In genomic region chr12:46206471-46206870, GRCh38 we compare ENCODE assay signal across 27 cellular contexts.
A peak's percentile ranks its signal among the peaks of the same experiment; 100 is the strongest.
DNase-seq lines count a peak whose midpoint lies in the region; ATAC-seq and TF ChIP-seq lines count a peak whose summit lies in the region.
"Had no signal": no experiment of that assay in that cellular context is flagged by ENCODE, and none has a peak within 500 bp of the region (broad histone marks: within the 10 kb centered on the region; RNA-seq: fewer than 3 reads in every experiment).

No MANE protein-coding gene starts in this region.

- H3K4me1 Mint-ChIP-seq in activated naive CD4-positive, alpha-beta T cell treated with anti-CD3 and anti-CD28 coated beads, Interleukin-2, amount 10 ng/mL, durations not matched to agents 7 days and 5 days: peaks cover 40% of the 10 kb centered on the region
- H3K4me1 Mint-ChIP-seq in H9: peaks cover 31 to 40% of the 10 kb centered on the region in 2 experiments
- peaks cover 28% of the 10 kb centered on the region for H3K4me1 Mint-ChIP-seq in activated naive CD8-positive, alpha-beta T cell treated with anti-CD3 and anti-CD28 coated beads, Interleukin-2, amount 10 ng/mL, durations not matched to agents 7 days and 5 days

- no peak overlapping the region for H3K4me3 Mint-ChIP-seq in activated naive CD4-positive, alpha-beta T cell treated with anti-CD3 and anti-CD28 coated beads, Interleukin-2, amount 10 ng/mL, durations not matched to agents 7 days and 5 days
- H3K4me3 Mint-ChIP-seq in H9: no peak overlapping the region
- H3K4me3 Mint-ChIP-seq in activated naive CD8-positive, alpha-beta T cell treated with anti-CD3 and anti-CD28 coated beads, Interleukin-2, amount 10 ng/mL, durations not matched to agents 7 days and 5 days: no peak overlapping the region
- H3K4me3 Mint-ChIP-seq: nephron progenitor cell had no signal

- no peak overlapping the region for H2BK12ac ChIP-seq in H9 (ENCODE audit: insufficient read length, low read depth, low read length)

- no peak overlapping the region for H3K9ac ChIP-seq in H9 (ENCODE audit: extremely low read depth, insufficient read length, low read length)

- no peaks in the 10 kb centered on the region for H3K9me3 Mint-ChIP-seq in activated naive CD4-positive, alpha-beta T cell treated with anti-CD3 and anti-CD28 coated beads, Interleukin-2, amount 10 ng/mL, durations not matched to agents 7 days and 5 days
- no peaks in the 10 kb centered on the region for H3K9me3 Mint-ChIP-seq in H9
- H3K9me3 Mint-ChIP-seq in activated naive CD8-positive, alpha-beta T cell treated with anti-CD3 and anti-CD28 coated beads, Interleukin-2, amount 10 ng/mL, durations not matched to agents 7 days and 5 days: no peaks in the 10 kb centered on the region
- H3K9me3 Mint-ChIP-seq: nephron progenitor cell had no signal

- no peak overlapping the region for H3K14ac ChIP-seq in H9 (ENCODE audit: insufficient read depth, low read length)

- no peak overlapping the region for H3K4ac ChIP-seq in H9 (ENCODE audit: low read depth, low read length)

- no peak overlapping the region for H2BK5ac ChIP-seq in H9 (ENCODE audit: insufficient read length, low read length)

- H3K9me3 ChIP-seq in H9 (ENCODE audit: control insufficient read depth, low read depth, low read length): no peaks in the 10 kb centered on the region
- H3K9me3 ChIP-seq: ovary, transverse colon had no signal

- H2AK5ac ChIP-seq in H9 (ENCODE audit: insufficient read length, low read length): no peak overlapping the region

- peaks cover 3% of the 10 kb centered on the region; the same call in 1 of the 2 replicates for H3K79me2 ChIP-seq in H9 (ENCODE audit: insufficient read depth, low read length)

- no peak overlapping the region for H2BK20ac ChIP-seq in H9 (ENCODE audit: low read depth, low read length, poor library complexity, severe bottlenecking)

- H4K91ac ChIP-seq in H9 (ENCODE audit: insufficient read length, low read depth, low read length): no peak overlapping the region

- no peaks in the 10 kb centered on the region for H3K27me3 ChIP-seq in H9 (ENCODE audit: insufficient read depth, low read length)
- H3K27me3 ChIP-seq: ovary, transverse colon had no signal

- no peak overlapping the region for H2BK120ac ChIP-seq in H9 (ENCODE audit: low read depth, low read length, poor library complexity, severe bottlenecking)

- H2BK15ac ChIP-seq in H9 (ENCODE audit: low read depth, low read length): no peak overlapping the region

- no peak for TF ChIP-seq CTCF in H9 (conservative IDR thresholded peaks at IDR 0.05)

- no peak overlapping the region for H4K5ac ChIP-seq in H9 (ENCODE audit: insufficient read length, low read depth, low read length)

- no peak overlapping the region for H3K4me2 ChIP-seq in H9 (ENCODE audit: insufficient read depth, insufficient read length, low read length)

- POLR2A ChIA-PET in activated naive CD8-positive, alpha-beta T cell treated with anti-CD3 and anti-CD28 coated beads, Interleukin-2, amount 10 ng/mL, durations not matched to agents 7 days and 5 days (lab: Charles Lee): interaction anchor here (0.7 to 1.4 kb wide), 2 partner anchors 32 to 57 kb away, joined by 4 read pairs; no protein-coding TSS in a partner anchor

- H4K20me1 ChIP-seq in H9 (ENCODE audit: control insufficient read depth, insufficient read depth, insufficient read length): no peaks in the 10 kb centered on the region

- no peak overlapping the region for H2AFZ ChIP-seq in H9 (ENCODE audit: low read length)

- no peaks in the 10 kb centered on the region for H3K27me3 Mint-ChIP-seq in activated naive CD4-positive, alpha-beta T cell treated with anti-CD3 and anti-CD28 coated beads, Interleukin-2, amount 10 ng/mL, durations not matched to agents 7 days and 5 days
- H3K27me3 Mint-ChIP-seq in H9 (ENCODE audit: low read depth): no peaks in the 10 kb centered on the region
- no peaks in the 10 kb centered on the region for H3K27me3 Mint-ChIP-seq in activated naive CD8-positive, alpha-beta T cell treated with anti-CD3 and anti-CD28 coated beads, Interleukin-2, amount 10 ng/mL, durations not matched to agents 7 days and 5 days

- peaks cover 4% of the 10 kb centered on the region for H3K4me1 ChIP-seq in H9 (ENCODE audit: insufficient read depth, low read length)

- no peak overlapping the region for H3T11ph ChIP-seq in H9 (ENCODE audit: low read length)

- CTCF ChIA-PET in activated naive CD4-positive, alpha-beta T cell treated with anti-CD3 and anti-CD28 coated beads, Interleukin-2, amount 10 ng/mL, durations not matched to agents 7 days and 5 days (lab: Charles Lee): no interaction called here

- H3K56ac ChIP-seq in H9 (ENCODE audit: insufficient read length, low read depth, low read length): no peak overlapping the region

- no peak for ATAC-seq in activated naive CD8-positive, alpha-beta T cell treated with anti-CD3 and anti-CD28 coated beads, Interleukin-2, amount 10 ng/mL, durations not matched to agents 7 days and 5 days (ENCODE audit: low read depth)
- ATAC-seq: activated CD4-positive, CD25-positive, alpha-beta regulatory T cell treated with anti-CD3 and anti-CD28 coated beads, Interleukin-2, amount 50 U/mL, for 24 hours; left ventricle myocardium superior; right cardiac atrium had no signal

- H3K27ac Mint-ChIP-seq in activated naive CD4-positive, alpha-beta T cell treated with anti-CD3 and anti-CD28 coated beads, Interleukin-2, amount 10 ng/mL, durations not matched to agents 7 days and 5 days: peak overlapping the region; percentile 11
- peak overlapping the region in 2 of 3 experiments; percentile 2 to 88; a peak in 3 of 7 replicates for H3K27ac Mint-ChIP-seq in H9
- peak overlapping the region; percentile 47 for H3K27ac Mint-ChIP-seq in activated naive CD8-positive, alpha-beta T cell treated with anti-CD3 and anti-CD28 coated beads, Interleukin-2, amount 10 ng/mL, durations not matched to agents 7 days and 5 days
- H3K27ac Mint-ChIP-seq: nephron progenitor cell had no signal

- H3K23ac ChIP-seq in H9 (ENCODE audit: insufficient read length, low read depth, low read length): no peak overlapping the region

- H4K8ac ChIP-seq in H9 (replicated peaks; ENCODE audit: insufficient read length, low read depth, low read length): no peak overlapping the region

- no peaks in the 10 kb centered on the region for H3K23me2 ChIP-seq in H9 (ENCODE audit: insufficient read length, low read depth, low read length, poor library complexity, severe bottlenecking)

- H3K27ac ChIP-seq in H9 (ENCODE audit: insufficient read length, low read depth, low read length): no peak overlapping the region
- H3K27ac ChIP-seq: coronary artery, ovary had no signal

- H3K36me3 Mint-ChIP-seq in activated naive CD4-positive, alpha-beta T cell treated with anti-CD3 and anti-CD28 coated beads, Interleukin-2, amount 10 ng/mL, durations not matched to agents 7 days and 5 days: peaks cover 86% of the 10 kb centered on the region
- peaks cover 65 to 90% (median 86%) of the 10 kb centered on the region in 3 experiments; a peak in 6 of 7 replicates for H3K36me3 Mint-ChIP-seq in H9 (ENCODE audit: insufficient read depth in 1 of 3, low read depth in 3 of 3)
- H3K36me3 Mint-ChIP-seq in activated naive CD8-positive, alpha-beta T cell treated with anti-CD3 and anti-CD28 coated beads, Interleukin-2, amount 10 ng/mL, durations not matched to agents 7 days and 5 days: peaks cover 53% of the 10 kb centered on the region

- WGBS in H9 (ENCODE audit: extremely low coverage, insufficient read length, low lambda C conversion rate): no CpG with 5 or more reads among the region's 3 CpGs

- DNase-seq in activated naive CD4-positive, alpha-beta T cell treated with anti-CD3 and anti-CD28 coated beads, Interleukin-2, amount 10 ng/mL, durations not matched to agents 7 days and 5 days: no peak
- DNase-seq in activated naive CD4-positive, alpha-beta T cell treated with anti-CD3 and anti-CD28 coated beads, Interleukin-2, amount 50 U/mL, for 16 hours: no peak
- DNase-seq in H9 (no peak), retina (peak; percentile 20), NCI-H2081 (lab: John Stamatoyannopoulos, UW) (no peak), NCI-H524 treated with DMSO at 0.1 percent for 48 hours (lab: John Stamatoyannopoulos, UW) (no peak), SKM-1 (lab: John Stamatoyannopoulos, UW; ENCODE audit: unreplicated experiment) (no peak)
- no peak for DNase-seq in activated naive CD8-positive, alpha-beta T cell treated with anti-CD3 and anti-CD28 coated beads, Interleukin-2, amount 10 ng/mL, durations not matched to agents 7 days and 5 days
- DNase-seq: activated CD8-positive, alpha-beta memory T cell treated with anti-CD3 and anti-CD28 coated beads, Interleukin-2, amount 50 U/mL, for 48 hours; activated gamma-delta T cell; C1 segment of cervical spinal cord; EL; HCEC 1CT; left ventricle myocardium superior; midbrain; NCI-H1092 treated with DMSO at 0.1 percent for 48 hours; NCI-H187 treated with DMSO at 0.1 percent for 48 hours; NCI-H345; NCI-H82; nephron progenitor cell; OCI-M1; ovary; right cardiac atrium; stimulated activated CD4-positive, alpha-beta T cell treated with anti-CD3 and anti-CD28 coated beads, Interleukin-12 subunit alpha, Interleukin-12 subunit beta, amount 100 ng/mL, for 4 hours; transverse colon had no signal

- H3K18ac ChIP-seq in H9 (ENCODE audit: insufficient read length, low read depth, low read length): no peak overlapping the region

- no peaks in the 10 kb centered on the region for H3K79me1 ChIP-seq in H9 (ENCODE audit: insufficient read depth, low read depth, low read length, poor library complexity, severe bottlenecking)
